ENCODE assay signal across 9 cellular contexts in the genomic region with DNA sequence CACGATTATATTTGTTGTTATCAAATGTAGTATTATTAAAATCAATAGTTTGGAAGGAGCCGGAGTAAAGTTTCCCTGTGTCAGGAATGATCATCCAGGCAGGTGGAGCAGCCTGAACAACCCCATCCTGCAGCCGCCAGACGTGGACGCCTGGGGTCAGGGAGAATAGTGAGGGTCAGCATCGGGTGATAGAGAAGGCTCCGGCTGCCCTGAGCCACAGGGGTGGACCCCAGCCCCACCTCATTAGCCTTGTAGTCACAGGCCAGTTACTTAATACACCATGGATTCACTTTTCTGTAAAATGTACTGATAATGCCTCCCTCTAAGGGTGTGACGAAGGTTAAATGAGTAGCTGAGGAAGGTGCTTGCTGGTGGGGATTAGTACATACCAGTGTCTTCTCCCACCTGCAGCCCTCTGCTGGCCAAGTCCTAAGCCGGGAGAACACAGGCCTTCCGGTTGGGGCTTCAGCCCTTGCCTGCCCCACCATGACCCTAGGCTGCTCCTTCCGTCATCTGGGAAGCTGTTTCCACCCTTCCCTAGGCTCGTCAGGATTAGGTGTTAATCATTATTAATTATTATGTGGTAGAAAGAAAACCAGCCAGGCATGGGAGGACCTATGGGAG. TPM values are rescaled to one million over a fixed set of nuclear protein-coding genes. Genes with fewer than 3 reads are reported as not detected.
DNase-seq lines count a peak whose midpoint lies in the region; ATAC-seq, FAIRE-seq and TF ChIP-seq lines count a peak whose summit lies in the region.
"Had no signal": no experiment of that assay in that cellular context is flagged by ENCODE, and none has a peak within 500 bp of the region (broad histone marks: within the 10 kb centered on the region; RNA-seq: fewer than 3 reads in every experiment).

No MANE protein-coding gene starts in this region.

- ATAC-seq in activated naive CD8-positive, alpha-beta T cell treated with anti-CD3 and anti-CD28 coated beads, Interleukin-2, amount 10 ng/mL, durations not matched to agents 7 days and 5 days (ENCODE audit: low read depth): peak; percentile 57
- ATAC-seq in HG03439 (IDR thresholded peaks at IDR 0.05; ENCODE audit: unreplicated experiment): no peak

- H3K27me3 ChIP-seq in MM.1S (replicated peaks; ENCODE audit: insufficient read depth, low read length) (no peaks in the 10 kb centered on the region), neutrophil (no peaks in the 10 kb centered on the region)

- H3K36me3 Mint-ChIP-seq in activated naive CD8-positive, alpha-beta T cell treated with anti-CD3 and anti-CD28 coated beads, Interleukin-2, amount 10 ng/mL, durations not matched to agents 7 days and 5 days: peaks cover 52% of the 10 kb centered on the region

- H3K9me3 Mint-ChIP-seq in activated naive CD8-positive, alpha-beta T cell treated with anti-CD3 and anti-CD28 coated beads, Interleukin-2, amount 10 ng/mL, durations not matched to agents 7 days and 5 days: no peaks in the 10 kb centered on the region

- POLR2A ChIA-PET in activated naive CD8-positive, alpha-beta T cell treated with anti-CD3 and anti-CD28 coated beads, Interleukin-2, amount 10 ng/mL, durations not matched to agents 7 days and 5 days (lab: Charles Lee): interaction anchor here (0.8 to 3.1 kb wide), 8 partner anchors 9 to 113 kb away, joined by 3 to 18 read pairs (median 5); partner anchors contain the start of gene ADA2

- no peaks in the 10 kb centered on the region for H3K79me2 ChIP-seq in MM.1S (ENCODE audit: low read length)

- H4K20me1 ChIP-seq in MM.1S (ENCODE audit: insufficient read depth, low read length): no peaks in the 10 kb centered on the region

- H3K9me3 ChIP-seq in MM.1S (replicated peaks; ENCODE audit: insufficient read depth, low read length) (no peaks in the 10 kb centered on the region), neutrophil (no peaks in the 10 kb centered on the region)

- H3F3A ChIP-seq in MM.1S (ENCODE audit: insufficient read depth, low read length): 0 out of 2 replicates have a peak, but pooled peaks cover 4% of the 10 kb centered on the region

- H3K36me3 ChIP-seq in MM.1S (replicated peaks; ENCODE audit: insufficient read depth, low read length) (no peaks in the 10 kb centered on the region), neutrophil (peaks cover 97% of the 10 kb centered on the region)

- DNase-seq in GM12891 (ENCODE audit: insufficient read length, low spot score) (no peak), MM.1S (no peak), NCI-H2107 (lab: John Stamatoyannopoulos, UW) (no peak), A172 (ENCODE audit: low spot score) (no peak)
- DNase-seq in activated naive CD8-positive, alpha-beta T cell treated with anti-CD3 and anti-CD28 coated beads, Interleukin-2, amount 10 ng/mL, durations not matched to agents 7 days and 5 days: no peak
- DNase-seq: Karpas-422 had no signal

- TF ChIP-seq CTCF in MM.1S (IDR thresholded peaks at IDR 0.05; ENCODE audit: low read length): peak; percentile 19; the same call in 1 of the 2 replicates
- TF ChIP-seq CTCF in neutrophil (IDR thresholded peaks at IDR 0.05): peak; percentile 44

- H3K27me3 Mint-ChIP-seq in activated naive CD8-positive, alpha-beta T cell treated with anti-CD3 and anti-CD28 coated beads, Interleukin-2, amount 10 ng/mL, durations not matched to agents 7 days and 5 days: no peaks in the 10 kb centered on the region

- H3K4me1 Mint-ChIP-seq in activated naive CD8-positive, alpha-beta T cell treated with anti-CD3 and anti-CD28 coated beads, Interleukin-2, amount 10 ng/mL, durations not matched to agents 7 days and 5 days: peaks cover 26% of the 10 kb centered on the region

- no peaks in the 10 kb centered on the region for H3K4me1 ChIP-seq in MM.1S (ENCODE audit: low read length)
- peaks cover 98% of the 10 kb centered on the region in 2 experiments for H3K4me1 ChIP-seq in neutrophil (ENCODE audit: control insufficient read depth in 1 of 2, insufficient read depth in 1 of 2, low read depth in 1 of 2, low read length in 1 of 2)

- no peak overlapping the region for H3K4me2 ChIP-seq in MM.1S (ENCODE audit: low read depth, low read length)

- no peak for TF ChIP-seq POLR2A in GM12891 (IDR thresholded peaks at IDR 0.05; ENCODE audit: low read depth, low read length)

- FAIRE-seq in GM12891 (lab: Jason Lieb, UNC): peak; percentile 5

- H3K4me3 ChIP-seq in MM.1S (ENCODE audit: low read length): no peak overlapping the region
- peak overlapping the region; percentile 58 to 63 for H3K4me3 ChIP-seq in neutrophil (ENCODE audit: low read depth in 1 of 2, low read length in 1 of 2)

- H3K4me3 Mint-ChIP-seq in activated naive CD8-positive, alpha-beta T cell treated with anti-CD3 and anti-CD28 coated beads, Interleukin-2, amount 10 ng/mL, durations not matched to agents 7 days and 5 days: peak overlapping the region; percentile 78

- H3K27ac Mint-ChIP-seq in activated naive CD8-positive, alpha-beta T cell treated with anti-CD3 and anti-CD28 coated beads, Interleukin-2, amount 10 ng/mL, durations not matched to agents 7 days and 5 days: peak overlapping the region; percentile 91

- H3K27ac ChIP-seq in MM.1S (ENCODE audit: low read length) (peak overlapping the region; percentile 31; the same call in 1 of the 2 replicates), neutrophil (peak overlapping the region; percentile 91)

- H2AFZ ChIP-seq in MM.1S (ENCODE audit: low read length): no peak overlapping the region

- H3K9ac ChIP-seq in MM.1S (ENCODE audit: low read length): no peak overlapping the region

- H3K9me2 ChIP-seq in MM.1S (replicated peaks; ENCODE audit: insufficient read depth, low read length): no peaks in the 10 kb centered on the region

TF ChIP-seq in GM12891, 5 proteins besides CTCF, POLR2A, EP300 and RAD21:
- TF ChIP-seq POLR2AphosphoS5 (IDR thresholded peaks at IDR 0.05; ENCODE audit: low read depth, low read length) (no peak), POU2F2 (IDR thresholded peaks at IDR 0.05; ENCODE audit: low read depth, low read length) (no peak), TAF1 (IDR thresholded peaks at IDR 0.05; ENCODE audit: low read depth, low read length) (no peak), SPI1 (IDR thresholded peaks at IDR 0.05; ENCODE audit: low read depth, low read length) (no peak), PAX5 (IDR thresholded peaks at IDR 0.05; ENCODE audit: insufficient read depth, low read length, severe bottlenecking) (no peak)
TF ChIP-seq in GM12891: peak in this region for 0.

RNA-seq across cellular contexts. Expression of gene TMEM121B, which starts 14.9 kb away (rescaled TPM):
- polyA plus RNA-seq in GM12891 (2012; ENCODE audit: low read depth, missing spikeins): 0.08 TPM
- under 1 TPM; 0.08 to 0.09 TPM for total RNA-seq in activated naive CD8-positive, alpha-beta T cell treated with anti-CD3 and anti-CD28 coated beads, Interleukin-2, amount 10 ng/mL, durations not matched to agents 7 days and 5 days
- total RNA-seq in A172 (2014; rRNA removed; shearing (Covaris generic)): 0.05 and 0.24 TPM in 2 replicates
- total RNA-seq: bronchial epithelial cell had no signal

RNA-seq across cellular contexts. Expression of gene IL17RA, which starts 21.5 kb away (rescaled TPM):
- 2.3 TPM for polyA plus RNA-seq in GM12891 (2012; ENCODE audit: low read depth, missing spikeins)
- 10 to 100 TPM; 46.7 to 48.0 TPM for total RNA-seq in activated naive CD8-positive, alpha-beta T cell treated with anti-CD3 and anti-CD28 coated beads, Interleukin-2, amount 10 ng/mL, durations not matched to agents 7 days and 5 days
- total RNA-seq in A172 (2014; rRNA removed; shearing (Covaris generic)): 4.7 and 5.2 TPM in 2 replicates

RNA-seq across cellular contexts. Expression of gene HDHD5, which starts 52.8 kb away (rescaled TPM):
- polyA plus RNA-seq in GM12891 (2012; ENCODE audit: low read depth, missing spikeins): 29.7 TPM
- 10 to 100 TPM; 33.7 to 34.7 TPM for total RNA-seq in activated naive CD8-positive, alpha-beta T cell treated with anti-CD3 and anti-CD28 coated beads, Interleukin-2, amount 10 ng/mL, durations not matched to agents 7 days and 5 days
- 24.7 and 29.2 TPM in 2 replicates for total RNA-seq in A172 (2014; rRNA removed; shearing (Covaris generic))
